21 cellular contexts compared by ENCODE assay signal in the genomic region with DNA sequence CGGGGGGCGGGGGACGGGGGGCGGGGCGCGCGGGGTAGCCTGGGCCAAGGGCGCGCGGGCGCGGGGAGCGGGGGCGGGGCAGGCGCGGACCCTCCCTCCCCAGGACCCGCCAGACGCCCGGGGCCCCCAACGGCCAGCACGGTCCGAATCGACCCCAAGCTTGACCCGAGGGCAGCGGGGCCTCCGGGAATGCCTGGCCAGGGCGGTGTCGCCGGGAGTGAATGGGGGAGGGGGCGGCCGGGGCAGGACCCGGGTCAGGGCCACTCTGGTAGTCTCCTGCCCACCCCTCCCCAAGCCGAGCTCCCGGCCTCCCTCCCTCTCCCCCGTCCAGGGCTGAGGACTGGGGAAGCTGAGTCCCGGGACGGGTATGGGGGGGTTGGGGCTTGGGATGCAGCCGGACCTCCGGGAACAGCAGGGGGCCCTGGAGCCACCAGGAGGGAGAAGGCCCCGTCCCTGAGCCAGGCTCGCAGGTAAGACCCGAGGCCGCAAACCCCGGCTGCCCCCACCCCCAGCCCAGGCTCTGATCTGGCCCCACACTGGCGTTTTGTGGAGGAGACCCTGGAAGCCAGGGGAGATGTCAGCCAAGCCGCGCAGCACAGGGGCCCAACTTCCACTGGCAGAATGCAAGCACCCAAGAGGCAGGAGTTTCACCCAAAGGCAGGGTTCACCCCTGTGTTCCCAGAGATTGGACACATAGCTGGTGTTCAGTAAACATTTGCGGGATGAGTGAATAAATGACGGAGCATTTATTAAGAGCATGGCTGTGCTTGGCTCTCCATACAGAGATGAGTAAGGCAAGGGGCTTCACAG. TPM values are rescaled to one million over a fixed set of nuclear protein-coding genes. Genes with fewer than 3 reads are reported as not detected.
DNase-seq lines count a peak whose midpoint lies in the region; ATAC-seq, FAIRE-seq and TF ChIP-seq lines count a peak whose summit lies in the region.
"Had no signal": no experiment of that assay in that cellular context is flagged by ENCODE, and none has a peak within 500 bp of the region (broad histone marks: within the 10 kb centered on the region; RNA-seq: fewer than 3 reads in every experiment).

No MANE protein-coding gene starts in this region.

- H3K14ac ChIP-seq in H1 (ENCODE audit: insufficient read length) = no peak overlapping the region

- CTCF ChIA-PET in H1 (lab: Charles Lee; ENCODE audit: partially characterized antibody) = interaction anchor here (0.6 to 2.3 kb wide), 7 partner anchors 36 to 427 kb away, joined by 3 to 7 read pairs (median 3); no protein-coding TSS in a partner anchor
- CTCF ChIA-PET in activated naive CD4-positive, alpha-beta T cell treated with anti-CD3 and anti-CD28 coated beads, Interleukin-2, amount 10 ng/mL, durations not matched to agents 7 days and 5 days (lab: Charles Lee) = no interaction called here

- H3K4ac ChIP-seq in H1 (replicated peaks; ENCODE audit: insufficient read length, low read depth, low read length) = no peak overlapping the region

- WGBS in H1 (ENCODE audit: extremely low coverage in 1 of 2, insufficient coverage in 1 of 2, insufficient read length in 1 of 2, insufficient replicate concordance in 2 of 2, low coverage in 1 of 2, low lambda C conversion rate in 2 of 2, missing lambda C conversion rate in 1 of 2), 2 experiments = 85% methylated on average over 4 of the region's 49 CpGs; no CpG with 5 or more reads in 1 of the 2 experiments

- no peak overlapping the region for H4K8ac ChIP-seq in H1 (ENCODE audit: extremely low read depth, insufficient read depth, low read length)

- TF ChIP-seq RAD21 in H1 (IDR thresholded peaks at IDR 0.05 in 1 of 2, conservative IDR thresholded peaks at IDR 0.05 in 1 of 2; ENCODE audit: low read depth in 2 of 2, low read length in 2 of 2) = no peak

- TF ChIP-seq POLR2A in H1 (IDR thresholded peaks at IDR 0.05; ENCODE audit: control extremely low read depth in 1 of 2, low read depth in 2 of 2, low read length in 2 of 2) = no peak

- no peak overlapping the region for H3K18ac ChIP-seq in H1 (ENCODE audit: extremely low read depth, low read length)

- H3K27me3 ChIP-seq in left ventricle myocardium inferior (ENCODE audit: low read depth) (peaks cover 98% of the 10 kb centered on the region), H1 (replicated peaks in 1 of 4; ENCODE audit: control insufficient read depth in 3 of 4, extremely low read depth in 1 of 4, insufficient read depth in 3 of 4, low read length in 3 of 4) (peaks cover 12 to 65% (median 52%) of the 10 kb centered on the region in 4 experiments)

- peaks cover 0 to 4% (median 0%) of the 10 kb centered on the region in 9 donors for H3K9me3 Mint-ChIP-seq in naive thymus-derived CD8-positive, alpha-beta T cell
- H3K9me3 Mint-ChIP-seq in activated naive CD4-positive, alpha-beta T cell treated with anti-CD3 and anti-CD28 coated beads, Interleukin-2, amount 10 ng/mL, durations not matched to agents 7 days and 5 days = peaks cover 6% of the 10 kb centered on the region

- peaks cover 3 to 28% (median 17%) of the 10 kb centered on the region in 4 donors for H3K4me1 Mint-ChIP-seq in naive thymus-derived CD8-positive, alpha-beta T cell
- peaks cover 3% of the 10 kb centered on the region for H3K4me1 Mint-ChIP-seq in activated naive CD4-positive, alpha-beta T cell treated with anti-CD3 and anti-CD28 coated beads, Interleukin-2, amount 10 ng/mL, durations not matched to agents 7 days and 5 days

- in situ Hi-C loops in GM13976 (cut with MboI; ENCODE audit: low sequenced_read_pairs, unreplicated experiment) = no loop called here

- H3K9me3 ChIP-seq in left ventricle myocardium inferior (replicated peaks) (no peaks in the 10 kb centered on the region), H1 (ENCODE audit: insufficient read depth in 2 of 2, low read depth in 1 of 2, low read length in 1 of 2) (no peaks in the 10 kb centered on the region)
- H3K9me3 ChIP-seq: Peyer's patch had no signal

- no peak overlapping the region for H2BK120ac ChIP-seq in H1 (replicated peaks; ENCODE audit: low read depth, low read length)

- H2BK5ac ChIP-seq in H1 (ENCODE audit: low read depth, low read length) = no peak overlapping the region

- peaks cover 18% of the 10 kb centered on the region for H3K4me1 ChIP-seq in left ventricle myocardium inferior
- peaks cover 0 to 15% (median 2%) of the 10 kb centered on the region in 4 experiments; a peak in 6 of 7 replicates for H3K4me1 ChIP-seq in H1 (replicated peaks in 1 of 4; ENCODE audit: control insufficient read depth in 3 of 4, insufficient read depth in 4 of 4, low read length in 3 of 4)

- ATAC-seq in Right ventricle myocardium inferior = no peak
- no peak for ATAC-seq in naive thymus-derived CD8-positive, alpha-beta T cell
- no peak for ATAC-seq in GM19035 (IDR thresholded peaks at IDR 0.05; ENCODE audit: unreplicated experiment)
- no peak for ATAC-seq in HG03442 (IDR thresholded peaks at IDR 0.05; ENCODE audit: unreplicated experiment)
- ATAC-seq: HCT116, HepG2 had no signal

- no peak overlapping the region for H2BK20ac ChIP-seq in H1 (ENCODE audit: low read length)

- H2BK15ac ChIP-seq in H1 (ENCODE audit: low read length) = no peak overlapping the region

- no peaks in the 10 kb centered on the region; the same call in 1 of the 2 replicates for H3K23me2 ChIP-seq in H1 (ENCODE audit: low read depth, low read length)

- intact Hi-C loops in Right ventricle myocardium inferior (cut with DNase I) (no loop called here), left ventricle myocardium inferior (cut with micrococcal nuclease) (no loop called here)

- no peak overlapping the region for H3K9ac ChIP-seq in H1 (replicated peaks in 1 of 4; ENCODE audit: extremely low read depth in 1 of 4, low read depth in 3 of 4, low read length in 3 of 4)

- H2BK12ac ChIP-seq in H1 (ENCODE audit: low read depth, low read length) = no peak overlapping the region

- H3K79me1 ChIP-seq in H1 (ENCODE audit: low read depth, low read length) = no peaks in the 10 kb centered on the region

- H3K27ac ChIP-seq in left ventricle myocardium inferior (replicated peaks) = no peak overlapping the region
- H3K27ac ChIP-seq in H1 (ENCODE audit: low read depth, low read length) = no peak overlapping the region
- H3K27ac ChIP-seq: C4-2B, Peyer's patch had no signal

- no peak overlapping the region for H4K91ac ChIP-seq in H1 (replicated peaks; ENCODE audit: insufficient read length, low read length)

- no peaks in the 10 kb centered on the region for H3K79me2 ChIP-seq in H1 (ENCODE audit: control insufficient read depth in 1 of 2, insufficient read depth in 2 of 2, low read length in 2 of 2)

- no peaks in the 10 kb centered on the region for H3K36me3 ChIP-seq in left ventricle myocardium inferior
- H3K36me3 ChIP-seq in H1 (ENCODE audit: control insufficient read depth in 2 of 4, insufficient read depth in 4 of 4, low read length in 3 of 4) = no peaks in the 10 kb centered on the region
- H3K36me3 ChIP-seq: MG63, Peyer's patch had no signal

- H3K36me3 Mint-ChIP-seq in naive thymus-derived CD8-positive, alpha-beta T cell = peaks cover 0 to 5% (median 0%) of the 10 kb centered on the region in 3 donors
- no peaks in the 10 kb centered on the region for H3K36me3 Mint-ChIP-seq in activated naive CD4-positive, alpha-beta T cell treated with anti-CD3 and anti-CD28 coated beads, Interleukin-2, amount 10 ng/mL, durations not matched to agents 7 days and 5 days

- H3K23ac ChIP-seq in H1 (ENCODE audit: insufficient read length) = no peak overlapping the region

- H2AK5ac ChIP-seq in H1 (ENCODE audit: low read depth, low read length) = no peak overlapping the region

- TF ChIP-seq CTCF in left ventricle myocardium inferior (IDR thresholded peaks at IDR 0.05; ENCODE audit: borderline replicate concordance) (no peak), H1 (IDR thresholded peaks at IDR 0.05; ENCODE audit: control extremely low read depth in 1 of 3, insufficient read depth in 1 of 3, low read depth in 1 of 3, low read length in 3 of 3) (no peak), GM13976 (IDR thresholded peaks at IDR 0.05; ENCODE audit: borderline replicate concordance, control extremely low read depth, extremely low read depth, insufficient read depth, missing control alignments) (no peak)

- H3K56ac ChIP-seq in H1 (replicated peaks; ENCODE audit: insufficient read length, low read depth, low read length) = no peak overlapping the region

- peaks cover 20 to 59% (median 37%) of the 10 kb centered on the region in 5 donors for H3K27me3 Mint-ChIP-seq in naive thymus-derived CD8-positive, alpha-beta T cell
- peaks cover 61% of the 10 kb centered on the region for H3K27me3 Mint-ChIP-seq in activated naive CD4-positive, alpha-beta T cell treated with anti-CD3 and anti-CD28 coated beads, Interleukin-2, amount 10 ng/mL, durations not matched to agents 7 days and 5 days

- no peak overlapping the region for H2AFZ ChIP-seq in H1 (ENCODE audit: low read length)

- DNase-seq in Right ventricle myocardium inferior (ENCODE audit: missing footprints) (peak; percentile 14), left ventricle myocardium inferior (no peak), H1 (ENCODE audit: low read depth in 1 of 2, low spot score in 2 of 2) (no peak), GM13976 (ENCODE audit: low spot score) (no peak)
- DNase-seq in naive thymus-derived CD8-positive, alpha-beta T cell = no peak
- no peak for DNase-seq in activated naive CD4-positive, alpha-beta T cell treated with anti-CD3 and anti-CD28 coated beads, Interleukin-2, amount 10 ng/mL, durations not matched to agents 7 days and 5 days
- DNase-seq: 8988T, COR-L47, DMS53, NCI-H187, NCI-H2171 treated with DMSO at 0.1 percent for 48 hours, NCI-H82, Peyer's patch, SIG-M5 had no signal

- no peak for FAIRE-seq in H1 (lab: Jason Lieb, UNC)
- FAIRE-seq: HepG2 had no signal

- H3K4me3 ChIP-seq in left ventricle myocardium inferior = no peak overlapping the region
- peak overlapping the region in 3 of 4 experiments; percentile 14 to 52 (median 32); a peak in 6 of 8 replicates for H3K4me3 ChIP-seq in H1 (ENCODE audit: extremely low read depth in 1 of 4, insufficient read depth in 2 of 4, low read depth in 3 of 4, low read length in 4 of 4)
- H3K4me3 ChIP-seq: Peyer's patch had no signal

- H3K4me3 Mint-ChIP-seq in naive thymus-derived CD8-positive, alpha-beta T cell = peak overlapping the region in 6 of 10 donors; percentile 18 to 48 (median 29)
- H3K4me3 Mint-ChIP-seq in activated naive CD4-positive, alpha-beta T cell treated with anti-CD3 and anti-CD28 coated beads, Interleukin-2, amount 10 ng/mL, durations not matched to agents 7 days and 5 days = no peak overlapping the region

- POLR2A ChIA-PET in H1 (lab: Charles Lee; ENCODE audit: partially characterized antibody) = interaction anchor here (1.2 kb wide), 1 partner anchor 57 kb away, joined by 3 read pairs; no protein-coding TSS in a partner anchor
- POLR2A ChIA-PET in naive thymus-derived CD8-positive, alpha-beta T cell (lab: Charles Lee) = no interaction called here

- H4K5ac ChIP-seq in H1 (ENCODE audit: insufficient read length, low read depth, low read length) = no peak overlapping the region

- peak overlapping the region; percentile 36 to 56 for H3K4me2 ChIP-seq in H1 (ENCODE audit: insufficient read depth in 1 of 2, low read depth in 2 of 2, low read length in 2 of 2)

- H3K27ac Mint-ChIP-seq in naive thymus-derived CD8-positive, alpha-beta T cell = no peak overlapping the region
- no peak overlapping the region for H3K27ac Mint-ChIP-seq in activated naive CD4-positive, alpha-beta T cell treated with anti-CD3 and anti-CD28 coated beads, Interleukin-2, amount 10 ng/mL, durations not matched to agents 7 days and 5 days

- peaks cover 0 to 13% of the 10 kb centered on the region in 2 experiments for H4K20me1 ChIP-seq in H1 (replicated peaks in 1 of 2; ENCODE audit: control insufficient read depth in 1 of 2, insufficient read depth in 2 of 2, low read length in 2 of 2)

- no peak for TF ChIP-seq EP300 in H1 (IDR thresholded peaks at IDR 0.05; ENCODE audit: borderline replicate concordance in 1 of 2, low read depth in 2 of 2, low read length in 2 of 2)

RNA-seq across cellular contexts. Expression of a gene that starts 0.6 kb away (rescaled TPM):
- not detected for total RNA-seq in Right ventricle myocardium inferior
- not detected for total RNA-seq in left ventricle myocardium inferior
- total RNA-seq in H1 (2021; fragmentation: NEBNext Ultra II Directional; extraction: Animal tissue kit (Norgen Biotek cat#: 25700)) = 2.0 and 3.3 TPM in 2 replicates
- 3.6 and 5.3 TPM in 2 replicates for polyA plus RNA-seq in H1 (2011; rRNA removed)
- 6.1 TPM for polyA plus RNA-seq in H1 (2011; cell fraction: cytosol; rRNA removed)
- 9.4 TPM for polyA plus RNA-seq in H1 (2011; cell fraction: nucleus; rRNA removed)
- polyA plus RNA-seq in H1 (2012, experiment 1 of 2) = 2.3 to 3.6 TPM (median 3.1 TPM) in 4 replicates
- 2.3 TPM for polyA plus RNA-seq in H1 (2012, experiment 2 of 2)
- polyA plus RNA-seq in H1 (2013, experiment 1 of 2) = 0.73 TPM
- 0.92 TPM for polyA plus RNA-seq in H1 (2013, experiment 2 of 2)
- polyA minus RNA-seq in H1 (2011; rRNA and poly(A)+ RNA removed) = 2.3 and 4.0 TPM in 2 replicates
- 4.0 TPM for polyA minus RNA-seq in H1 (2011; cell fraction: cytosol; rRNA and poly(A)+ RNA removed)
- 4.2 TPM for polyA minus RNA-seq in H1 (2011; cell fraction: nucleus; rRNA and poly(A)+ RNA removed)
- total RNA-seq in naive thymus-derived CD8-positive, alpha-beta T cell = not detected
- not detected for polyA plus RNA-seq in naive thymus-derived CD8-positive, alpha-beta T cell
- total RNA-seq: NCI-H460, Peyer's patch had no signal
- polyA plus RNA-seq: HepG2 had no signal
